Comparison of ENCODE assay signal across 1 cellular context in the genomic region with DNA sequence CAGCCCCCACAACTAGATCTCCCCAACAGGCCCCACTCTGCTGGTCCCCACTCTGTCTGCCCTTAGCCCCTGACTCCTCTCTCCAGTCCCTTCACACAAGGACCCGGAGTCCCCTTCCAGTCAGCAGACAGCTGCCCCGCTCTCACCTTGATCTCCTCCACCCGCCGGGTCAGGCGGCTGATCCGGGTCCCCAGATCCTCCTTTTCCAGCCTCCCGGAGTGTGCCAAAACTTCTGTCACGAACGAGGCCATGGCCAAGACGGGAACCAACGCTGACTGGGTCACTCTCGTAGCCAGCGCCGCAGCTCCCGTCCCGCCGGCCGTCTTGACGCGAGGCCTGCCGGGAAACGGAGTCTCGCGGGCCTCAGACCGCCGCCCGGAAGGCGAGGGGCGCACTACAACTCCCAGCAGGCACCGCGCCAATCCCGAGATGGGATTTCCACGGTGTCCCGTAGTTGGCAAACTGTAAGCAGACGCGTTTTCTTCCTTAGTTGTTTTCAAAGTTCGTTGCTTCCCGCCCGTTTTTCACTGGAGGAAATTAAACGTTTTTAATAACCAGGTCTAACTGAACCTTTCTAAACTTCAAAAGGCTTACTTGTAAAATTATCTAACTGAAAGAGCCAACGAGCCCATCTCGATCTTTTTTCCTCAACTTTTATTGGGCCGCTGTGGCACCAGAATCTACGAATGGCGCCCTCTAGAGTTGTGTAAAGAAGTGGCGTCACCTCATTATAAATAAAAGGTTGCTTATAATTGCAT.
TF ChIP-seq lines count a peak whose summit lies in the region.

A gene with protein sequence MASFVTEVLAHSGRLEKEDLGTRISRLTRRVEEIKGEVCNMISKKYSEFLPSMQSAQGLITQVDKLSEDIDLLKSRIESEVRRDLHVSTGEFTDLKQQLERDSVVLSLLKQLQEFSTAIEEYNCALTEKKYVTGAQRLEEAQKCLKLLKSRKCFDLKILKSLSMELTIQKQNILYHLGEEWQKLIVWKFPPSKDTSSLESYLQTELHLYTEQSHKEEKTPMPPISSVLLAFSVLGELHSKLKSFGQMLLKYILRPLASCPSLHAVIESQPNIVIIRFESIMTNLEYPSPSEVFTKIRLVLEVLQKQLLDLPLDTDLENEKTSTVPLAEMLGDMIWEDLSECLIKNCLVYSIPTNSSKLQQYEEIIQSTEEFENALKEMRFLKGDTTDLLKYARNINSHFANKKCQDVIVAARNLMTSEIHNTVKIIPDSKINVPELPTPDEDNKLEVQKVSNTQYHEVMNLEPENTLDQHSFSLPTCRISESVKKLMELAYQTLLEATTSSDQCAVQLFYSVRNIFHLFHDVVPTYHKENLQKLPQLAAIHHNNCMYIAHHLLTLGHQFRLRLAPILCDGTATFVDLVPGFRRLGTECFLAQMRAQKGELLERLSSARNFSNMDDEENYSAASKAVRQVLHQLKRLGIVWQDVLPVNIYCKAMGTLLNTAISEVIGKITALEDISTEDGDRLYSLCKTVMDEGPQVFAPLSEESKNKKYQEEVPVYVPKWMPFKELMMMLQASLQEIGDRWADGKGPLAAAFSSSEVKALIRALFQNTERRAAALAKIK (minus strand): TSS at position 277 of the 758 bp plus-strand sequence. CDS start 26 bp downstream, at position 251.

TF ChIP-seq in H1, 55 proteins besides CTCF, POLR2A, EP300 and RAD21:
- peak; percentile 59; the same call in 1 of the 2 replicates for TF ChIP-seq BRCA1 (IDR thresholded peaks at IDR 0.05; ENCODE audit: low read depth, low read length)
- no peak; the same call in 1 of the 2 replicates for TF ChIP-seq YY1 (IDR thresholded peaks at IDR 0.05; ENCODE audit: low read depth, low read length)
- TF ChIP-seq RNF2 (IDR thresholded peaks at IDR 0.05; ENCODE audit: borderline replicate concordance, low read depth, low read length, missing control alignments, poor library complexity, severe bottlenecking): no peak
- TF ChIP-seq, protein P1, sequence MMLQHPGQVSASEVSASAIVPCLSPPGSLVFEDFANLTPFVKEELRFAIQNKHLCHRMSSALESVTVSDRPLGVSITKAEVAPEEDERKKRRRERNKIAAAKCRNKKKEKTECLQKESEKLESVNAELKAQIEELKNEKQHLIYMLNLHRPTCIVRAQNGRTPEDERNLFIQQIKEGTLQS (IDR thresholded peaks at IDR 0.05; ENCODE audit: insufficient read depth, low read depth, low read length): no peak
- TF ChIP-seq, protein P2, sequence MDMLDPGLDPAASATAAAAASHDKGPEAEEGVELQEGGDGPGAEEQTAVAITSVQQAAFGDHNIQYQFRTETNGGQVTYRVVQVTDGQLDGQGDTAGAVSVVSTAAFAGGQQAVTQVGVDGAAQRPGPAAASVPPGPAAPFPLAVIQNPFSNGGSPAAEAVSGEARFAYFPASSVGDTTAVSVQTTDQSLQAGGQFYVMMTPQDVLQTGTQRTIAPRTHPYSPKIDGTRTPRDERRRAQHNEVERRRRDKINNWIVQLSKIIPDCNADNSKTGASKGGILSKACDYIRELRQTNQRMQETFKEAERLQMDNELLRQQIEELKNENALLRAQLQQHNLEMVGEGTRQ (IDR thresholded peaks at IDR 0.05; ENCODE audit: low read length): no peak
- TF ChIP-seq, protein P3, sequence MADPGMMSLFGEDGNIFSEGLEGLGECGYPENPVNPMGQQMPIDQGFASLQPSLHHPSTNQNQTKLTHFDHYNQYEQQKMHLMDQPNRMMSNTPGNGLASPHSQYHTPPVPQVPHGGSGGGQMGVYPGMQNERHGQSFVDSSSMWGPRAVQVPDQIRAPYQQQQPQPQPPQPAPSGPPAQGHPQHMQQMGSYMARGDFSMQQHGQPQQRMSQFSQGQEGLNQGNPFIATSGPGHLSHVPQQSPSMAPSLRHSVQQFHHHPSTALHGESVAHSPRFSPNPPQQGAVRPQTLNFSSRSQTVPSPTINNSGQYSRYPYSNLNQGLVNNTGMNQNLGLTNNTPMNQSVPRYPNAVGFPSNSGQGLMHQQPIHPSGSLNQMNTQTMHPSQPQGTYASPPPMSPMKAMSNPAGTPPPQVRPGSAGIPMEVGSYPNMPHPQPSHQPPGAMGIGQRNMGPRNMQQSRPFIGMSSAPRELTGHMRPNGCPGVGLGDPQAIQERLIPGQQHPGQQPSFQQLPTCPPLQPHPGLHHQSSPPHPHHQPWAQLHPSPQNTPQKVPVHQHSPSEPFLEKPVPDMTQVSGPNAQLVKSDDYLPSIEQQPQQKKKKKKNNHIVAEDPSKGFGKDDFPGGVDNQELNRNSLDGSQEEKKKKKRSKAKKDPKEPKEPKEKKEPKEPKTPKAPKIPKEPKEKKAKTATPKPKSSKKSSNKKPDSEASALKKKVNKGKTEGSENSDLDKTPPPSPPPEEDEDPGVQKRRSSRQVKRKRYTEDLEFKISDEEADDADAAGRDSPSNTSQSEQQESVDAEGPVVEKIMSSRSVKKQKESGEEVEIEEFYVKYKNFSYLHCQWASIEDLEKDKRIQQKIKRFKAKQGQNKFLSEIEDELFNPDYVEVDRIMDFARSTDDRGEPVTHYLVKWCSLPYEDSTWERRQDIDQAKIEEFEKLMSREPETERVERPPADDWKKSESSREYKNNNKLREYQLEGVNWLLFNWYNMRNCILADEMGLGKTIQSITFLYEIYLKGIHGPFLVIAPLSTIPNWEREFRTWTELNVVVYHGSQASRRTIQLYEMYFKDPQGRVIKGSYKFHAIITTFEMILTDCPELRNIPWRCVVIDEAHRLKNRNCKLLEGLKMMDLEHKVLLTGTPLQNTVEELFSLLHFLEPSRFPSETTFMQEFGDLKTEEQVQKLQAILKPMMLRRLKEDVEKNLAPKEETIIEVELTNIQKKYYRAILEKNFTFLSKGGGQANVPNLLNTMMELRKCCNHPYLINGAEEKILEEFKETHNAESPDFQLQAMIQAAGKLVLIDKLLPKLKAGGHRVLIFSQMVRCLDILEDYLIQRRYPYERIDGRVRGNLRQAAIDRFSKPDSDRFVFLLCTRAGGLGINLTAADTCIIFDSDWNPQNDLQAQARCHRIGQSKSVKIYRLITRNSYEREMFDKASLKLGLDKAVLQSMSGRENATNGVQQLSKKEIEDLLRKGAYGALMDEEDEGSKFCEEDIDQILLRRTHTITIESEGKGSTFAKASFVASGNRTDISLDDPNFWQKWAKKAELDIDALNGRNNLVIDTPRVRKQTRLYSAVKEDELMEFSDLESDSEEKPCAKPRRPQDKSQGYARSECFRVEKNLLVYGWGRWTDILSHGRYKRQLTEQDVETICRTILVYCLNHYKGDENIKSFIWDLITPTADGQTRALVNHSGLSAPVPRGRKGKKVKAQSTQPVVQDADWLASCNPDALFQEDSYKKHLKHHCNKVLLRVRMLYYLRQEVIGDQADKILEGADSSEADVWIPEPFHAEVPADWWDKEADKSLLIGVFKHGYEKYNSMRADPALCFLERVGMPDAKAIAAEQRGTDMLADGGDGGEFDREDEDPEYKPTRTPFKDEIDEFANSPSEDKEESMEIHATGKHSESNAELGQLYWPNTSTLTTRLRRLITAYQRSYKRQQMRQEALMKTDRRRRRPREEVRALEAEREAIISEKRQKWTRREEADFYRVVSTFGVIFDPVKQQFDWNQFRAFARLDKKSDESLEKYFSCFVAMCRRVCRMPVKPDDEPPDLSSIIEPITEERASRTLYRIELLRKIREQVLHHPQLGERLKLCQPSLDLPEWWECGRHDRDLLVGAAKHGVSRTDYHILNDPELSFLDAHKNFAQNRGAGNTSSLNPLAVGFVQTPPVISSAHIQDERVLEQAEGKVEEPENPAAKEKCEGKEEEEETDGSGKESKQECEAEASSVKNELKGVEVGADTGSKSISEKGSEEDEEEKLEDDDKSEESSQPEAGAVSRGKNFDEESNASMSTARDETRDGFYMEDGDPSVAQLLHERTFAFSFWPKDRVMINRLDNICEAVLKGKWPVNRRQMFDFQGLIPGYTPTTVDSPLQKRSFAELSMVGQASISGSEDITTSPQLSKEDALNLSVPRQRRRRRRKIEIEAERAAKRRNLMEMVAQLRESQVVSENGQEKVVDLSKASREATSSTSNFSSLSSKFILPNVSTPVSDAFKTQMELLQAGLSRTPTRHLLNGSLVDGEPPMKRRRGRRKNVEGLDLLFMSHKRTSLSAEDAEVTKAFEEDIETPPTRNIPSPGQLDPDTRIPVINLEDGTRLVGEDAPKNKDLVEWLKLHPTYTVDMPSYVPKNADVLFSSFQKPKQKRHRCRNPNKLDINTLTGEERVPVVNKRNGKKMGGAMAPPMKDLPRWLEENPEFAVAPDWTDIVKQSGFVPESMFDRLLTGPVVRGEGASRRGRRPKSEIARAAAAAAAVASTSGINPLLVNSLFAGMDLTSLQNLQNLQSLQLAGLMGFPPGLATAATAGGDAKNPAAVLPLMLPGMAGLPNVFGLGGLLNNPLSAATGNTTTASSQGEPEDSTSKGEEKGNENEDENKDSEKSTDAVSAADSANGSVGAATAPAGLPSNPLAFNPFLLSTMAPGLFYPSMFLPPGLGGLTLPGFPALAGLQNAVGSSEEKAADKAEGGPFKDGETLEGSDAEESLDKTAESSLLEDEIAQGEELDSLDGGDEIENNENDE (IDR thresholded peaks at IDR 0.05; ENCODE audit: insufficient replicate concordance, low read length): peak; percentile 69
- TF ChIP-seq CBX8 (IDR thresholded peaks at IDR 0.05; ENCODE audit: borderline replicate concordance, low read depth, low read length): no peak
- TF ChIP-seq, protein P4, sequence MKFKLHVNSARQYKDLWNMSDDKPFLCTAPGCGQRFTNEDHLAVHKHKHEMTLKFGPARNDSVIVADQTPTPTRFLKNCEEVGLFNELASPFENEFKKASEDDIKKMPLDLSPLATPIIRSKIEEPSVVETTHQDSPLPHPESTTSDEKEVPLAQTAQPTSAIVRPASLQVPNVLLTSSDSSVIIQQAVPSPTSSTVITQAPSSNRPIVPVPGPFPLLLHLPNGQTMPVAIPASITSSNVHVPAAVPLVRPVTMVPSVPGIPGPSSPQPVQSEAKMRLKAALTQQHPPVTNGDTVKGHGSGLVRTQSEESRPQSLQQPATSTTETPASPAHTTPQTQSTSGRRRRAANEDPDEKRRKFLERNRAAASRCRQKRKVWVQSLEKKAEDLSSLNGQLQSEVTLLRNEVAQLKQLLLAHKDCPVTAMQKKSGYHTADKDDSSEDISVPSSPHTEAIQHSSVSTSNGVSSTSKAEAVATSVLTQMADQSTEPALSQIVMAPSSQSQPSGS (IDR thresholded peaks at IDR 0.05; ENCODE audit: low read length): peak; percentile 84
- peak; percentile 86 for TF ChIP-seq ASH2L (IDR thresholded peaks at IDR 0.05; ENCODE audit: low read length)
- peak; percentile 45; the same call in 1 of the 2 replicates for TF ChIP-seq TBP (IDR thresholded peaks at IDR 0.05; ENCODE audit: low read depth, low read length)
- no peak for TF ChIP-seq EZH2 (IDR thresholded peaks at IDR 0.05; ENCODE audit: low read depth, low read length, severe bottlenecking)
- no peak for TF ChIP-seq KDM5A (IDR thresholded peaks at IDR 0.05; ENCODE audit: low read length)
- TF ChIP-seq SIX5 (IDR thresholded peaks at IDR 0.05; ENCODE audit: low read depth, low read length): peak; percentile 91
- TF ChIP-seq NRF1 (IDR thresholded peaks at IDR 0.05; ENCODE audit: low read depth, low read length): no peak
- TF ChIP-seq FOSL1 (IDR thresholded peaks at IDR 0.05; ENCODE audit: insufficient read depth, low read depth, low read length): no peak
- TF ChIP-seq RBBP5 (IDR thresholded peaks at IDR 0.05; ENCODE audit: borderline replicate concordance, low read depth, low read length): peak; percentile 51; the same call in 1 of the 2 replicates
- TF ChIP-seq HDAC2 (IDR thresholded peaks at IDR 0.05; ENCODE audit: borderline replicate concordance in 1 of 2, low read depth in 2 of 2, low read length in 2 of 2): peak in 1 of 2 experiments; percentile 66; a peak in 2 of 4 replicates
- peak; percentile 33; the same call in 1 of the 2 replicates for TF ChIP-seq POLR2AphosphoS5 (IDR thresholded peaks at IDR 0.05; ENCODE audit: low read depth, low read length)
- TF ChIP-seq, protein P5, sequence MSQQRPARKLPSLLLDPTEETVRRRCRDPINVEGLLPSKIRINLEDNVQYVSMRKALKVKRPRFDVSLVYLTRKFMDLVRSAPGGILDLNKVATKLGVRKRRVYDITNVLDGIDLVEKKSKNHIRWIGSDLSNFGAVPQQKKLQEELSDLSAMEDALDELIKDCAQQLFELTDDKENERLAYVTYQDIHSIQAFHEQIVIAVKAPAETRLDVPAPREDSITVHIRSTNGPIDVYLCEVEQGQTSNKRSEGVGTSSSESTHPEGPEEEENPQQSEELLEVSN (IDR thresholded peaks at IDR 0.05): 0 out of 2 replicates have a peak, but pooled peaks have one; percentile 13
- peak; percentile 36 to 84; a peak in 2 of 4 replicates for TF ChIP-seq SIN3A (conservative IDR thresholded peaks at IDR 0.05 in 1 of 2, IDR thresholded peaks at IDR 0.05 in 1 of 2; ENCODE audit: low read depth in 1 of 2, low read length in 2 of 2)
- TF ChIP-seq POU5F1 (IDR thresholded peaks at IDR 0.05; ENCODE audit: low read depth, low read length): 0 out of 2 replicates have a peak, but pooled peaks have one; percentile 11
- peak; percentile 46 for TF ChIP-seq TAF7 (optimal IDR thresholded peaks at IDR 0.05; ENCODE audit: borderline replicate concordance, low read depth, low read length)
- TF ChIP-seq GABPA (IDR thresholded peaks at IDR 0.05; ENCODE audit: borderline replicate concordance, insufficient read depth, low read length): no peak
- no peak for TF ChIP-seq SP1 (IDR thresholded peaks at IDR 0.05; ENCODE audit: low read depth, low read length)
- TF ChIP-seq RXRA (IDR thresholded peaks at IDR 0.05; ENCODE audit: insufficient read depth, low read depth, low read length): no peak
- TF ChIP-seq RFX5 (IDR thresholded peaks at IDR 0.05; ENCODE audit: borderline replicate concordance, low read depth, low read length): no peak
- TF ChIP-seq BACH1 (IDR thresholded peaks at IDR 0.05; ENCODE audit: low read length): peak; percentile 28; the same call in 1 of the 2 replicates
- no peak for TF ChIP-seq CTBP2 (IDR thresholded peaks at IDR 0.05; ENCODE audit: borderline replicate concordance, insufficient read depth, insufficient read length, low read length)
- TF ChIP-seq SIRT6 (IDR thresholded peaks at IDR 0.05; ENCODE audit: low read length): no peak
- peak; percentile 49; the same call in 1 of the 2 replicates for TF ChIP-seq PHF8 (conservative IDR thresholded peaks at IDR 0.05; ENCODE audit: low read depth, low read length)
- TF ChIP-seq SP2 (IDR thresholded peaks at IDR 0.05; ENCODE audit: low read length): no peak
- peak; percentile 63 for TF ChIP-seq CREB1 (IDR thresholded peaks at IDR 0.05)
- TF ChIP-seq CHD2 (IDR thresholded peaks at IDR 0.05; ENCODE audit: low read length): peak; percentile 81
- no peak for TF ChIP-seq CEBPB (IDR thresholded peaks at IDR 0.05; ENCODE audit: low read depth, low read length)
- no peak for TF ChIP-seq MAFK (IDR thresholded peaks at IDR 0.05; ENCODE audit: low read depth, low read length)
- peak; percentile 51; the same call in 1 of the 2 replicates for TF ChIP-seq TAF1 (IDR thresholded peaks at IDR 0.05; ENCODE audit: low read depth, low read length)
- peak; percentile 88 for TF ChIP-seq KDM4A (IDR thresholded peaks at IDR 0.05; ENCODE audit: low read depth, low read length, severe bottlenecking)
- TF ChIP-seq, protein P6, sequence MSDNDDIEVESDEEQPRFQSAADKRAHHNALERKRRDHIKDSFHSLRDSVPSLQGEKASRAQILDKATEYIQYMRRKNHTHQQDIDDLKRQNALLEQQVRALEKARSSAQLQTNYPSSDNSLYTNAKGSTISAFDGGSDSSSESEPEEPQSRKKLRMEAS (IDR thresholded peaks at IDR 0.05): peak; percentile 28
- TF ChIP-seq HDAC6 (IDR thresholded peaks at IDR 0.05; ENCODE audit: low read depth, low read length): no peak
